8 cellular contexts compared by ENCODE assay signal in genomic region chr4:123661080-123661737, GRCh38.
DNase-seq lines count a peak whose midpoint lies in the region; ATAC-seq and TF ChIP-seq lines count a peak whose summit lies in the region.

No MANE protein-coding gene starts in this region.

- no peak for TF ChIP-seq POLR2A in testis (IDR thresholded peaks at IDR 0.05)

- H3K4me1 ChIP-seq in foreskin keratinocyte (no peaks in the 10 kb centered on the region), testis (no peaks in the 10 kb centered on the region)

- peak; percentile 13 for DNase-seq in NCI-H748 (lab: John Stamatoyannopoulos, UW; ENCODE audit: unreplicated experiment)
- DNase-seq in NCI-H748 treated with DMSO at 0.1 percent for 48 hours (lab: John Stamatoyannopoulos, UW) = no peak
- peak; percentile 30 for DNase-seq in RPMI7951 (ENCODE audit: low read depth)
- no peak for DNase-seq in foreskin keratinocyte
- no peak for DNase-seq in testis

- H3K4me3 ChIP-seq in testis = no peak overlapping the region

- intact Hi-C loops in testis (cut with DNase I; ENCODE audit: low total_unique reads) = no loop called here

- H3K27ac ChIP-seq in foreskin keratinocyte (no peak overlapping the region), testis (no peak overlapping the region)

- TF ChIP-seq CTCF in foreskin keratinocyte (conservative IDR thresholded peaks at IDR 0.05) (peak; percentile 79), testis (IDR thresholded peaks at IDR 0.05) (peak; percentile 22 to 51 (median 42))

- no peak for ATAC-seq in foreskin keratinocyte
- no peak for ATAC-seq in HG03175 (IDR thresholded peaks at IDR 0.05; ENCODE audit: unreplicated experiment)
- ATAC-seq in GM18520 (IDR thresholded peaks at IDR 0.05; ENCODE audit: unreplicated experiment) = no peak
- no peak for ATAC-seq in GM21515 (IDR thresholded peaks at IDR 0.05; ENCODE audit: unreplicated experiment)

- H3K27me3 ChIP-seq in foreskin keratinocyte = no peaks in the 10 kb centered on the region
- H3K27me3 ChIP-seq in testis = no peaks in the 10 kb centered on the region

- no peaks in the 10 kb centered on the region for H3K36me3 ChIP-seq in testis (ENCODE audit: low read depth, missing control alignments)

- no peaks in the 10 kb centered on the region for H3K9me3 ChIP-seq in testis

Comparison
In these comparisons a context has a peak if more than half of its experiments do, and no peak if none do; other contexts are left out.
1. DNase-seq: peak in NCI-H748 (single experiment) and RPMI7951 (single experiment); none in NCI-H748 treated with DMSO at 0.1 percent for 48 hours (single experiment), foreskin keratinocyte (0 of 2) and testis (single experiment).